1 cellular context compared by ENCODE assay signal in the genomic region with DNA sequence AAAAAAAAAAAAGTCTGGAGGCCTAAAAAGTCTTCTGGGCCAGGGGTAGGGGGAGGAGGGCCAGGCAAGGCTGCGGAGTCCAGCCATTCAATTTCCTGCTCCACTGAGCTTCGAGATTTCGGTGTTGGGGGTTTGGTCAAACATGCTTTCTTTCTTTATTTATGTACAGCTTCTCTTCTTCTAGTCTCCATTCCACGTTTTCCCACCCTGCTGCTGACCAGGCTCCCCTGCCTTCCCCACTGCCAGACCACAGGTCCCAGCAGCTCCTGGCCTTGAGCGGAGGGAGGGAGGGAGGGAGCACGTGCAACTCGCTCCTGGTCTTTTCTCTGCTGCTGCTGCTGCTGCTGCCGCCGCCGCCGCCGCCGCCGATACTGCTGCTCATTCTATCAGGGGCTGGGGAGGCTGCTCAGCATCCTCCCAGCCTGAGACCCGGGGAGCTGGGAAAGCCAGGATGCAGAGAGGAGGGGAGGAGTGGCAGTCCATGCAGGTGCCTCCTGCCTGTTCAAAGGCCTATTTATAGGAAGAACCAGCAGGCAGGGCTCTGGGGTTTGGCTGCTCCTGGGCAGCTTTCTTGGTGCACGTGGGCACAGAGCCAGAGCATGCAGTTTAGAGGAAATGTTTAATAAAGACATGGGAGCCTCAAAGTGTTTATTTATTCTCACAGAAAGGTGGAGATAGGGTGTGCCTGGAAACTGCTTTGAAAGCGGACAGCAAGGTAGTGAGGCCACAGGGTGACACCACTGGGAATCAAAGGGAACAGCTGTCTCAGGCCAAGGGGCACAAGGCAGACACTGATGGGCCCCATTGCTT.
A peak's percentile ranks its signal among the peaks of the same experiment; 100 is the strongest.
TF ChIP-seq lines count a peak whose summit lies in the region.

No MANE protein-coding gene starts in this region.

TF ChIP-seq in HepG2, 621 proteins besides CTCF, POLR2A, EP300 and RAD21 (continued from another document and continues in another):
- TF ChIP-seq E2F2 (CRISPR knock-in tag; IDR thresholded peaks at IDR 0.05; ENCODE audit: borderline replicate concordance) (no peak), ZNF569 (CRISPR knock-in tag; IDR thresholded peaks at IDR 0.05; ENCODE audit: borderline replicate concordance) (no peak), JUND (CRISPR knock-in tag; IDR thresholded peaks at IDR 0.05) (no peak), ETV6 (CRISPR knock-in tag; conservative IDR thresholded peaks at IDR 0.05) (no peak), KLF9 (CRISPR knock-in tag; IDR thresholded peaks at IDR 0.05; ENCODE audit: low read depth) (no peak), SMYD3 (CRISPR knock-in tag; IDR thresholded peaks at IDR 0.05) (no peak), ZNF224 (CRISPR knock-in tag; IDR thresholded peaks at IDR 0.05) (no peak), MBNL3 (CRISPR knock-in tag; conservative IDR thresholded peaks at IDR 0.05) (no peak), NFRKB (IDR thresholded peaks at IDR 0.05) (no peak), AHR (CRISPR knock-in tag; IDR thresholded peaks at IDR 0.05) (peak; percentile 84; the same call in 1 of the 2 replicates), GPN1 (CRISPR knock-in tag; IDR thresholded peaks at IDR 0.05; ENCODE audit: borderline replicate concordance) (no peak), TEAD3 (CRISPR knock-in tag; optimal IDR thresholded peaks at IDR 0.05; ENCODE audit: borderline replicate concordance) (peak; percentile 3), ZSCAN9 (CRISPR knock-in tag; IDR thresholded peaks at IDR 0.05; ENCODE audit: borderline replicate concordance) (peak; percentile 78; the same call in 1 of the 2 replicates), PAF1 (CRISPR knock-in tag; IDR thresholded peaks at IDR 0.05) (no peak), NFKB2 (CRISPR knock-in tag; IDR thresholded peaks at IDR 0.05; ENCODE audit: borderline replicate concordance) (peak; percentile 97), SCMH1 (CRISPR knock-in tag; IDR thresholded peaks at IDR 0.05; ENCODE audit: borderline replicate concordance) (no peak), ZFP82 (CRISPR knock-in tag; IDR thresholded peaks at IDR 0.05; ENCODE audit: borderline replicate concordance) (no peak), ZNF777 (CRISPR knock-in tag; IDR thresholded peaks at IDR 0.05) (no peak), ARNT (IDR thresholded peaks at IDR 0.05) (no peak), ZNF225 (CRISPR knock-in tag; IDR thresholded peaks at IDR 0.05) (no peak), ZNF431 (CRISPR knock-in tag; IDR thresholded peaks at IDR 0.05; ENCODE audit: borderline replicate concordance, low read depth) (no peak), THAP9 (CRISPR knock-in tag; IDR thresholded peaks at IDR 0.05; ENCODE audit: borderline replicate concordance) (no peak), ZNF770 (CRISPR knock-in tag; IDR thresholded peaks at IDR 0.05) (peak; percentile 23; the same call in 1 of the 2 replicates), ZNF281 (CRISPR knock-in tag; IDR thresholded peaks at IDR 0.05; ENCODE audit: borderline replicate concordance) (no peak)
- TF ChIP-seq, protein P1, sequence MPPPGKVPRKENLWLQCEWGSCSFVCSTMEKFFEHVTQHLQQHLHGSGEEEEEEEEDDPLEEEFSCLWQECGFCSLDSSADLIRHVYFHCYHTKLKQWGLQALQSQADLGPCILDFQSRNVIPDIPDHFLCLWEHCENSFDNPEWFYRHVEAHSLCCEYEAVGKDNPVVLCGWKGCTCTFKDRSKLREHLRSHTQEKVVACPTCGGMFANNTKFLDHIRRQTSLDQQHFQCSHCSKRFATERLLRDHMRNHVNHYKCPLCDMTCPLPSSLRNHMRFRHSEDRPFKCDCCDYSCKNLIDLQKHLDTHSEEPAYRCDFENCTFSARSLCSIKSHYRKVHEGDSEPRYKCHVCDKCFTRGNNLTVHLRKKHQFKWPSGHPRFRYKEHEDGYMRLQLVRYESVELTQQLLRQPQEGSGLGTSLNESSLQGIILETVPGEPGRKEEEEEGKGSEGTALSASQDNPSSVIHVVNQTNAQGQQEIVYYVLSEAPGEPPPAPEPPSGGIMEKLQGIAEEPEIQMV (CRISPR knock-in tag; IDR thresholded peaks at IDR 0.05; ENCODE audit: low read depth): 0 out of 2 replicates have a peak, but pooled peaks have one; percentile 42
- TF ChIP-seq, protein P2, sequence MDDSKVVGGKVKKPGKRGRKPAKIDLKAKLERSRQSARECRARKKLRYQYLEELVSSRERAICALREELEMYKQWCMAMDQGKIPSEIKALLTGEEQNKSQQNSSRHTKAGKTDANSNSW (CRISPR knock-in tag; IDR thresholded peaks at IDR 0.05; ENCODE audit: borderline replicate concordance): no peak
- TF ChIP-seq, protein P3, sequence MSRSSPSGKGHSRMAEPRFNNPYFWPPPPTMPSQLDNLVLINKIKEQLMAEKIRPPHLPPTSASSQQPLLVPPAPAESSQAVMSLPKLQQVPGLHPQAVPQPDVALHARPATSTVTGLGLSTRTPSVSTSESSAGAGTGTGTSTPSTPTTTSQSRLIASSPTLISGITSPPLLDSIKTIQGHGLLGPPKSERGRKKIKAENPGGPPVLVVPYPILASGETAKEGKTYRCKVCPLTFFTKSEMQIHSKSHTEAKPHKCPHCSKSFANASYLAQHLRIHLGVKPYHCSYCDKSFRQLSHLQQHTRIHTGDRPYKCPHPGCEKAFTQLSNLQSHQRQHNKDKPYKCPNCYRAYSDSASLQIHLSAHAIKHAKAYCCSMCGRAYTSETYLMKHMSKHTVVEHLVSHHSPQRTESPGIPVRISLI (CRISPR knock-in tag; IDR thresholded peaks at IDR 0.05; ENCODE audit: borderline replicate concordance): no peak
- TF ChIP-seq, protein P4, sequence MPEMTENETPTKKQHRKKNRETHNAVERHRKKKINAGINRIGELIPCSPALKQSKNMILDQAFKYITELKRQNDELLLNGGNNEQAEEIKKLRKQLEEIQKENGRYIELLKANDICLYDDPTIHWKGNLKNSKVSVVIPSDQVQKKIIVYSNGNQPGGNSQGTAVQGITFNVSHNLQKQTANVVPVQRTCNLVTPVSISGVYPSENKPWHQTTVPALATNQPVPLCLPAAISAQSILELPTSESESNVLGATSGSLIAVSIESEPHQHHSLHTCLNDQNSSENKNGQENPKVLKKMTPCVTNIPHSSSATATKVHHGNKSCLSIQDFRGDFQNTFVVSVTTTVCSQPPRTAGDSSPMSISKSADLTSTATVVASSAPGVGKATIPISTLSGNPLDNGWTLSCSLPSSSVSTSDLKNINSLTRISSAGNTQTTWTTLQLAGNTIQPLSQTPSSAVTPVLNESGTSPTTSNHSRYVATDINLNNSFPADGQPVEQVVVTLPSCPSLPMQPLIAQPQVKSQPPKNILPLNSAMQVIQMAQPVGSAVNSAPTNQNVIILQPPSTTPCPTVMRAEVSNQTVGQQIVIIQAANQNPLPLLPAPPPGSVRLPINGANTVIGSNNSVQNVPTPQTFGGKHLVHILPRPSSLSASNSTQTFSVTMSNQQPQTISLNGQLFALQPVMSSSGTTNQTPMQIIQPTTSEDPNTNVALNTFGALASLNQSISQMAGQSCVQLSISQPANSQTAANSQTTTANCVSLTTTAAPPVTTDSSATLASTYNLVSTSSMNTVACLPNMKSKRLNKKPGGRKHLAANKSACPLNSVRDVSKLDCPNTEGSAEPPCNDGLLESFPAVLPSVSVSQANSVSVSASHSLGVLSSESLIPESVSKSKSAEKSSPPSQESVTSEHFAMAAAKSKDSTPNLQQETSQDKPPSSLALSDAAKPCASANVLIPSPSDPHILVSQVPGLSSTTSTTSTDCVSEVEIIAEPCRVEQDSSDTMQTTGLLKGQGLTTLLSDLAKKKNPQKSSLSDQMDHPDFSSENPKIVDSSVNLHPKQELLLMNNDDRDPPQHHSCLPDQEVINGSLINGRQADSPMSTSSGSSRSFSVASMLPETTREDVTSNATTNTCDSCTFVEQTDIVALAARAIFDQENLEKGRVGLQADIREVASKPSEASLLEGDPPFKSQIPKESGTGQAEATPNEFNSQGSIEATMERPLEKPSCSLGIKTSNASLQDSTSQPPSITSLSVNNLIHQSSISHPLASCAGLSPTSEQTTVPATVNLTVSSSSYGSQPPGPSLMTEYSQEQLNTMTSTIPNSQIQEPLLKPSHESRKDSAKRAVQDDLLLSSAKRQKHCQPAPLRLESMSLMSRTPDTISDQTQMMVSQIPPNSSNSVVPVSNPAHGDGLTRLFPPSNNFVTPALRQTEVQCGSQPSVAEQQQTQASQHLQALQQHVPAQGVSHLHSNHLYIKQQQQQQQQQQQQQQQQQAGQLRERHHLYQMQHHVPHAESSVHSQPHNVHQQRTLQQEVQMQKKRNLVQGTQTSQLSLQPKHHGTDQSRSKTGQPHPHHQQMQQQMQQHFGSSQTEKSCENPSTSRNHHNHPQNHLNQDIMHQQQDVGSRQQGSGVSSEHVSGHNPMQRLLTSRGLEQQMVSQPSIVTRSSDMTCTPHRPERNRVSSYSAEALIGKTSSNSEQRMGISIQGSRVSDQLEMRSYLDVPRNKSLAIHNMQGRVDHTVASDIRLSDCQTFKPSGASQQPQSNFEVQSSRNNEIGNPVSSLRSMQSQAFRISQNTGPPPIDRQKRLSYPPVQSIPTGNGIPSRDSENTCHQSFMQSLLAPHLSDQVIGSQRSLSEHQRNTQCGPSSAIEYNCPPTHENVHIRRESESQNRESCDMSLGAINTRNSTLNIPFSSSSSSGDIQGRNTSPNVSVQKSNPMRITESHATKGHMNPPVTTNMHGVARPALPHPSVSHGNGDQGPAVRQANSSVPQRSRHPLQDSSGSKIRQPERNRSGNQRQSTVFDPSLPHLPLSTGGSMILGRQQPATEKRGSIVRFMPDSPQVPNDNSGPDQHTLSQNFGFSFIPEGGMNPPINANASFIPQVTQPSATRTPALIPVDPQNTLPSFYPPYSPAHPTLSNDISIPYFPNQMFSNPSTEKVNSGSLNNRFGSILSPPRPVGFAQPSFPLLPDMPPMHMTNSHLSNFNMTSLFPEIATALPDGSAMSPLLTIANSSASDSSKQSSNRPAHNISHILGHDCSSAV (CRISPR knock-in tag; IDR thresholded peaks at IDR 0.05; ENCODE audit: borderline replicate concordance): no peak
